ENCODE assay signal across 29 cellular contexts in genomic region chr20:56163806-56164205, GRCh38.
A peak's percentile ranks its signal among the peaks of the same experiment; 100 is the strongest.
DNase-seq lines count a peak whose midpoint lies in the region; ATAC-seq, FAIRE-seq and TF ChIP-seq lines count a peak whose summit lies in the region.
"Had no signal": no experiment of that assay in that cellular context is flagged by ENCODE, and none has a peak within 500 bp of the region (broad histone marks: within the 10 kb centered on the region; RNA-seq: fewer than 3 reads in every experiment).

No MANE protein-coding gene starts in this region.

- DNase-seq in A549 (ENCODE audit: low read depth in 1 of 2, low spot score in 1 of 2) (peak in 1 of 2 experiments; percentile 54), H4 (ENCODE audit: low spot score) (peak; percentile 80), NCI-H2171 (lab: John Stamatoyannopoulos, UW) (peak; percentile 64), SW480 (ENCODE audit: low spot score) (peak; percentile 49), dedifferentiated amniotic fluid mesenchymal stem cell (ENCODE audit: extremely low spot score) (no peak), CD14-positive monocyte (ENCODE audit: low spot score) (no peak)
- DNase-seq: activated naive CD4-positive, alpha-beta T cell treated with anti-CD3 and anti-CD28 coated beads, Interleukin-2, amount 50 U/mL, for 16 hours; activated T-cell treated with anti-CD3 and anti-CD28 coated beads, Interleukin-2, amount 50 U/mL, for 48 hours; amygdala; COR-L47; effector memory CD4-positive, alpha-beta T cell; foreskin keratinocyte; hippocampal formation; mesenchymal stem cell; MV-4-11; NCI-H1694 treated with DMSO at 0.1 percent for 48 hours; NCI-H345; PC-9; SIG-M5; stimulated activated CD4-positive, alpha-beta T cell treated with anti-CD3 and anti-CD28 coated beads, Interleukin-2, amount 100 ng/mL, for 24 hours; substantia nigra had no signal

- WGBS in A549 (ENCODE audit: missing lambda C conversion rate): 11% methylated on average over 5 of the region's 6 CpGs

- H3K4me1 ChIP-seq in A549: no peaks in the 10 kb centered on the region
- H3K4me1 ChIP-seq: breast epithelium, foreskin keratinocyte had no signal

- no peaks in the 10 kb centered on the region for H3K36me3 Mint-ChIP-seq in CD14-positive monocyte

- H3K4me1 Mint-ChIP-seq in CD14-positive monocyte: no peaks in the 10 kb centered on the region

- CTCF ChIA-PET in A549 (lab: Yijun Ruan, JAX): interaction anchor here (0.6 kb wide), 2 partner anchors 15 to 35 kb away, joined by 4 to 5 read pairs; no protein-coding TSS in a partner anchor

- no peak for TF ChIP-seq POLR2A in A549 (IDR thresholded peaks at IDR 0.05; ENCODE audit: low read length)

- H3K27ac Mint-ChIP-seq in CD14-positive monocyte: peak overlapping the region in 1 of 7 donors; percentile 30

- H3K9me3 Mint-ChIP-seq in CD14-positive monocyte: peaks cover 0 to 2% (median 0%) of the 10 kb centered on the region in 7 donors

- FAIRE-seq in A549 (lab: Jason Lieb, UNC): no peak
- FAIRE-seq: GM19239 had no signal

- no peaks in the 10 kb centered on the region for H3K9me3 ChIP-seq in A549
- H3K9me3 ChIP-seq: breast epithelium had no signal

- ATAC-seq in A549 (no peak), HG02981 (IDR thresholded peaks at IDR 0.05; ENCODE audit: unreplicated experiment) (no peak), HG02571 (IDR thresholded peaks at IDR 0.05; ENCODE audit: unreplicated experiment) (no peak)
- ATAC-seq: esophagus mucosa, foreskin keratinocyte, left lobe of liver had no signal

- H3K27me3 Mint-ChIP-seq in CD14-positive monocyte (ENCODE audit: low read depth in 3 of 3): no peaks in the 10 kb centered on the region

- no peak overlapping the region for H3K27ac ChIP-seq in A549
- H3K27ac ChIP-seq: breast epithelium, foreskin keratinocyte, KMS-11, PC-9, skin epidermis had no signal

- TF ChIP-seq RAD21 in A549 (conservative IDR thresholded peaks at IDR 0.05 in 1 of 2, IDR thresholded peaks at IDR 0.05 in 1 of 2): no peak

- POLR2A ChIA-PET in A549 (lab: Yijun Ruan, JAX): no interaction called here

- no peak overlapping the region for H3K4me3 Mint-ChIP-seq in CD14-positive monocyte

- no peak overlapping the region for H3K4me3 ChIP-seq in A549
- H3K4me3 ChIP-seq: breast epithelium, PC-9, skin epidermis had no signal

- no peak for TF ChIP-seq CTCF in A549 (IDR thresholded peaks at IDR 0.05)
- no peak for TF ChIP-seq CTCF in CD14-positive monocyte (IDR thresholded peaks at IDR 0.05)

- no peak overlapping the region for H3K4me2 ChIP-seq in A549
- H3K4me2 ChIP-seq: KMS-11, PC-9 had no signal

- intact Hi-C loops in CD14-positive monocyte (cut with micrococcal nuclease): no loop called here

- no peak for TF ChIP-seq EP300 in A549 (IDR thresholded peaks at IDR 0.05)

TF ChIP-seq in A549, 52 proteins besides CTCF, POLR2A, EP300 and RAD21:
- TF ChIP-seq HOXB13 (CRISPR knock-in tag; IDR thresholded peaks at IDR 0.05; ENCODE audit: low read depth) (no peak), HOXA7 (CRISPR knock-in tag; IDR thresholded peaks at IDR 0.05) (no peak), HEYL (CRISPR knock-in tag; IDR thresholded peaks at IDR 0.05) (no peak), USF2 (IDR thresholded peaks at IDR 0.05) (peak; percentile 89)

Comparison
In these comparisons a context has a peak if more than half of its experiments do, and no peak if none do; other contexts are left out.
1. DNase-seq: peak in H4 (single experiment), NCI-H2171 (single experiment) and SW480 (single experiment); none in dedifferentiated amniotic fluid mesenchymal stem cell (single experiment) and CD14-positive monocyte (single experiment).